Comparison of ENCODE assay signal across 17 cellular contexts in the genomic region with DNA sequence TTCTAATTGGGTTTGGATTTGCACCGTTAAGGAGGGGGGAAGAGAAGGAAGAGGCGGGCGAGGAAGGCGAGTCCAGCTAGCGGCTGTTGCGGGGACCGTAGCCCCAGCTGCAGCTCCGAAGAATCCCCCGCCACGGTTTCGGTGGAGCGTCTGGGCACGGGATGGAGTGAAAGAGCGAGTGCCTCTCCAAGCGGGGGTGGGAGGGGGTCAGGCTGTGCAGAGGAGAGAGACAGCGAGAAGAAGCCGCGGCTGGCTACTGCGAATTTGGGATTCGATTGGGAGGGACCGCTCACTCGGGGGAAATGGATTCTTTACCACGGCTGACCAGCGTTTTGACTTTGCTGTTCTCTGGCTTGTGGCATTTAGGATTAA. TPM values are rescaled to one million over a fixed set of nuclear protein-coding genes. Genes with fewer than 3 reads are reported as not detected.
DNase-seq lines count a peak whose midpoint lies in the region; ATAC-seq and TF ChIP-seq lines count a peak whose summit lies in the region.
"Had no signal": no experiment of that assay in that cellular context is flagged by ENCODE, and none has a peak within 500 bp of the region (broad histone marks: within the 10 kb centered on the region; RNA-seq: fewer than 3 reads in every experiment).

No MANE protein-coding gene starts in this region.

- H3K4me1 ChIP-seq in SK-N-SH (ENCODE audit: control insufficient read depth in 1 of 2, insufficient read depth in 2 of 2, low read depth in 1 of 2, low read length in 1 of 2) (peaks cover 0 to 11% of the 10 kb centered on the region in 2 experiments; a peak in 2 of 4 replicates), liver (ENCODE audit: control insufficient read depth in 4 of 4, insufficient read depth in 4 of 4, low read length in 3 of 4) (peaks cover 0 to 10% (median 0%) of the 10 kb centered on the region in 4 donors), stomach (peaks cover 0 to 17% (median 12%) of the 10 kb centered on the region in 4 donors), sigmoid colon (peaks cover 0 to 11% (median 6%) of the 10 kb centered on the region in 4 donors)
- H3K4me1 ChIP-seq: psoas muscle, upper lobe of right lung had no signal

- peaks cover 1% of the 10 kb centered on the region for H3K36me3 Mint-ChIP-seq in chondrocyte (ENCODE audit: low read depth)
- H3K36me3 Mint-ChIP-seq: activated naive CD4-positive, alpha-beta T cell treated with anti-CD3 and anti-CD28 coated beads, Interleukin-2, amount 10 ng/mL, durations not matched to agents 7 days and 5 days; CD4-positive, alpha-beta memory T cell had no signal

- no peaks in the 10 kb centered on the region for H3K79me2 ChIP-seq in SK-N-SH (ENCODE audit: insufficient read depth)

- H3K9ac ChIP-seq in SK-N-SH (no peak overlapping the region), liver (ENCODE audit: low read depth in 1 of 2, low read length in 2 of 2) (no peak overlapping the region)

- H3K4me3 Mint-ChIP-seq in chondrocyte (ENCODE audit: unreplicated experiment): peak overlapping the region; percentile 66
- H3K4me3 Mint-ChIP-seq: activated naive CD4-positive, alpha-beta T cell treated with anti-CD3 and anti-CD28 coated beads, Interleukin-2, amount 10 ng/mL, durations not matched to agents 7 days and 5 days; CD4-positive, alpha-beta memory T cell; dendritic cell treated with granulocyte-macrophage colony-stimulating factor and Interleukin-4, amounts not matched to agents 40 ng/mL and 50 ng/mL, for 4 days had no signal

- TF ChIP-seq EP300 in SK-N-SH (IDR thresholded peaks at IDR 0.05; ENCODE audit: borderline replicate concordance in 1 of 2, low read depth in 1 of 2, low read length in 1 of 2) (no peak), stomach (IDR thresholded peaks at IDR 0.05) (no peak), sigmoid colon (IDR thresholded peaks at IDR 0.05) (no peak)

- TF ChIP-seq POLR2A in stomach (IDR thresholded peaks at IDR 0.05) (no peak), sigmoid colon (IDR thresholded peaks at IDR 0.05) (no peak)

- H3K9me3 ChIP-seq in SK-N-SH: no peaks in the 10 kb centered on the region
- H3K9me3 ChIP-seq in liver (ENCODE audit: control insufficient read depth in 4 of 4, low read length in 3 of 4): no peaks in the 10 kb centered on the region
- H3K9me3 ChIP-seq in stomach: peaks cover 0 to 7% (median 0%) of the 10 kb centered on the region in 4 donors
- H3K9me3 ChIP-seq in sigmoid colon: no peaks in the 10 kb centered on the region
- H3K9me3 ChIP-seq: psoas muscle, upper lobe of right lung had no signal

- no peak overlapping the region for H3K27ac ChIP-seq in SK-N-SH (ENCODE audit: low read depth in 2 of 2, low read length in 1 of 2)
- H3K27ac ChIP-seq in liver (ENCODE audit: low read depth in 1 of 2, low read length in 2 of 2): no peak overlapping the region
- no peak overlapping the region for H3K27ac ChIP-seq in stomach
- no peak overlapping the region for H3K27ac ChIP-seq in sigmoid colon
- H3K27ac ChIP-seq: psoas muscle, upper lobe of right lung had no signal

- peak overlapping the region in 1 of 2 experiments; percentile 47; a peak in 2 of 4 replicates for H3K4me3 ChIP-seq in SK-N-SH (ENCODE audit: low read depth in 2 of 2, low read length in 1 of 2)
- no peak overlapping the region for H3K4me3 ChIP-seq in liver (ENCODE audit: low read depth in 1 of 3, low read length in 3 of 3)
- peak overlapping the region in 3 of 4 donors; percentile 7 to 32 (median 20) for H3K4me3 ChIP-seq in stomach
- H3K4me3 ChIP-seq in sigmoid colon: no peak overlapping the region
- H3K4me3 ChIP-seq: psoas muscle, upper lobe of right lung had no signal

- no peak for DNase-seq in SK-N-SH
- DNase-seq in chondrocyte (ENCODE audit: low spot score): no peak
- no peak for DNase-seq in stomach
- no peak for DNase-seq in activated gamma-delta T cell treated with Interleukin-2 at 50 U/mL for 16 hours
- DNase-seq in sigmoid colon: no peak
- no peak for DNase-seq in NCI-H2107 treated with DMSO at 0.1 percent for 48 hours (lab: John Stamatoyannopoulos, UW; ENCODE audit: unreplicated experiment)
- DNase-seq: CD4-positive, alpha-beta memory T cell; EL; stimulated activated naive CD4-positive, alpha-beta T cell; T-helper 9 cell had no signal

- WGBS in SK-N-SH (ENCODE audit: low lambda C conversion rate): 12% methylated on average over 14 of the region's 24 CpGs
- 4% methylated on average over 24 of the region's 24 CpGs for WGBS in liver
- WGBS in stomach, 5 donors: 5 to 9% (median 6%) methylated on average over 24 of the region's 24 CpGs
- 5 to 24% methylated on average over 24 of the region's 24 CpGs for WGBS in sigmoid colon, 2 donors

- H3K9me3 Mint-ChIP-seq in chondrocyte (ENCODE audit: low read depth): no peaks in the 10 kb centered on the region
- H3K9me3 Mint-ChIP-seq: dendritic cell treated with granulocyte-macrophage colony-stimulating factor and Interleukin-4, amounts not matched to agents 40 ng/mL and 50 ng/mL, for 4 days had no signal

- TF ChIP-seq CTCF in SK-N-SH (IDR thresholded peaks at IDR 0.05): no peak
- no peak for TF ChIP-seq CTCF in chondrocyte (IDR thresholded peaks at IDR 0.05)
- no peak for TF ChIP-seq CTCF in liver (IDR thresholded peaks at IDR 0.05; ENCODE audit: low read depth, low read length, missing input control)
- no peak for TF ChIP-seq CTCF in stomach (IDR thresholded peaks at IDR 0.05)
- no peak for TF ChIP-seq CTCF in sigmoid colon (IDR thresholded peaks at IDR 0.05)

- H3K4me2 ChIP-seq in SK-N-SH: peak overlapping the region; percentile 37; the same call in 1 of the 2 replicates

- CTCF ChIA-PET in SK-N-SH (lab: Yijun Ruan, JAX): interaction anchor here (0.7 to 2.5 kb wide), 9 partner anchors 9 to 786 kb away, joined by 3 to 13 read pairs (median 3); no protein-coding TSS in a partner anchor

- no peaks in the 10 kb centered on the region for H3K36me3 ChIP-seq in SK-N-SH (replicated peaks in 1 of 2; ENCODE audit: control insufficient read depth in 1 of 2, insufficient read depth in 2 of 2, low read length in 1 of 2)
- no peaks in the 10 kb centered on the region for H3K36me3 ChIP-seq in liver (ENCODE audit: control insufficient read depth in 4 of 4, insufficient read depth in 3 of 4, low read depth in 1 of 4, low read length in 3 of 4)
- H3K36me3 ChIP-seq in stomach: no peaks in the 10 kb centered on the region
- no peaks in the 10 kb centered on the region for H3K36me3 ChIP-seq in sigmoid colon
- H3K36me3 ChIP-seq: upper lobe of right lung had no signal

- H4K20me1 ChIP-seq in SK-N-SH (ENCODE audit: insufficient read depth): no peaks in the 10 kb centered on the region

- H3K9me2 ChIP-seq in SK-N-SH: 0 out of 2 replicates have a peak, but pooled peaks cover 5% of the 10 kb centered on the region

- intact Hi-C loops in stomach (cut with DNase I; ENCODE audit: low total_unique reads): no loop called here
- intact Hi-C loops in sigmoid colon (cut with DNase I): no loop called here

- H3F3A ChIP-seq in SK-N-SH (replicated peaks; ENCODE audit: insufficient read depth): no peaks in the 10 kb centered on the region

- POLR2A ChIA-PET in SK-N-SH (lab: Yijun Ruan, JAX): interaction anchor here (0.7 kb wide), 1 partner anchor 532 kb away, joined by 3 read pairs; no protein-coding TSS in a partner anchor

- no peak; the same call in 2 of the 3 replicates for ATAC-seq in SK-N-SH treated with all-trans-retinoic acid at 6 μM for 48 hours
- ATAC-seq: psoas muscle had no signal

- no peak overlapping the region for H3K27ac Mint-ChIP-seq in chondrocyte (ENCODE audit: unreplicated experiment)
- H3K27ac Mint-ChIP-seq: activated naive CD4-positive, alpha-beta T cell treated with anti-CD3 and anti-CD28 coated beads, Interleukin-2, amount 10 ng/mL, durations not matched to agents 7 days and 5 days; CD4-positive, alpha-beta memory T cell; dendritic cell treated with granulocyte-macrophage colony-stimulating factor and Interleukin-4, amounts not matched to agents 40 ng/mL and 50 ng/mL, for 4 days had no signal

- H3K27me3 Mint-ChIP-seq in chondrocyte (ENCODE audit: low read depth): peaks cover 33% of the 10 kb centered on the region

- TF ChIP-seq RAD21 in SK-N-SH (IDR thresholded peaks at IDR 0.05; ENCODE audit: low read length): no peak
- TF ChIP-seq RAD21 in liver (IDR thresholded peaks at IDR 0.05): no peak

- H3K4me1 Mint-ChIP-seq in chondrocyte (ENCODE audit: low read depth): peaks cover 8% of the 10 kb centered on the region
- H3K4me1 Mint-ChIP-seq: activated naive CD4-positive, alpha-beta T cell treated with anti-CD3 and anti-CD28 coated beads, Interleukin-2, amount 10 ng/mL, durations not matched to agents 7 days and 5 days; CD4-positive, alpha-beta memory T cell had no signal

- H2AFZ ChIP-seq in SK-N-SH (ENCODE audit: low read depth): no peak overlapping the region

- H3K27me3 ChIP-seq in SK-N-SH (ENCODE audit: insufficient read depth) (no peaks in the 10 kb centered on the region), liver (ENCODE audit: control insufficient read depth in 4 of 4, insufficient read depth in 4 of 4, low read length in 3 of 4) (peaks cover 0 to 17% (median 4%) of the 10 kb centered on the region in 4 donors), stomach (peaks cover 0 to 45% (median 24%) of the 10 kb centered on the region in 3 donors), sigmoid colon (peaks cover 8 to 30% (median 23%) of the 10 kb centered on the region in 3 donors)

TF ChIP-seq in SK-N-SH, 30 proteins besides CTCF, POLR2A, EP300 and RAD21 (continues in another document):
- TF ChIP-seq FOXJ3 (CRISPR knock-in tag; IDR thresholded peaks at IDR 0.05): no peak
- TF ChIP-seq EZH2phosphoT487 (IDR thresholded peaks at IDR 0.05; ENCODE audit: borderline replicate concordance, low read depth): no peak
- no peak for TF ChIP-seq MEF2A (IDR thresholded peaks at IDR 0.05; ENCODE audit: borderline replicate concordance, low read depth)

TF ChIP-seq in SK-N-SH treated with all-trans-retinoic acid at 6 μM for 48 hours, 23 proteins besides CTCF, POLR2A, EP300 and RAD21 (continues in another document):
- TF ChIP-seq ZC3H10 (CRISPR knock-in tag; IDR thresholded peaks at IDR 0.05) (no peak), ZNF8 (CRISPR knock-in tag; IDR thresholded peaks at IDR 0.05) (no peak), PPARA (CRISPR knock-in tag; IDR thresholded peaks at IDR 0.05; ENCODE audit: borderline replicate concordance) (no peak), ESRRG (CRISPR knock-in tag; IDR thresholded peaks at IDR 0.05) (no peak), ISL1 (CRISPR knock-in tag; IDR thresholded peaks at IDR 0.05) (no peak)

TF ChIP-seq in liver, 16 proteins besides CTCF, POLR2A, EP300 and RAD21 (continues in another document):
- TF ChIP-seq, protein P1, sequence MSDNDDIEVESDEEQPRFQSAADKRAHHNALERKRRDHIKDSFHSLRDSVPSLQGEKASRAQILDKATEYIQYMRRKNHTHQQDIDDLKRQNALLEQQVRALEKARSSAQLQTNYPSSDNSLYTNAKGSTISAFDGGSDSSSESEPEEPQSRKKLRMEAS (IDR thresholded peaks at IDR 0.05): no peak

RNA-seq across cellular contexts. Expression of gene CNTNAP5, which starts 0.2 kb away (rescaled TPM):
- polyA plus RNA-seq in SK-N-SH (2012; rRNA removed): 0.02 and 0.08 TPM in 2 replicates
- polyA plus RNA-seq in SK-N-SH (2012; cell fraction: cytosol; rRNA removed): 0.03 and 0.08 TPM in 2 replicates
- polyA plus RNA-seq in SK-N-SH (2012; cell fraction: nucleus; rRNA removed): 0.04 and 0.05 TPM in 2 replicates
- total RNA-seq in chondrocyte: not detected in 3 replicates
- not detected for total RNA-seq in liver
- not detected for polyA plus RNA-seq in liver
- 1 to 10 TPM in 1 of 5 donors, not detected in 4; 1.3 TPM for total RNA-seq in stomach
- not detected for polyA plus RNA-seq in stomach
- 1 to 10 TPM; 1.4 to 4.5 (median 2.0) TPM for total RNA-seq in sigmoid colon
- under 1 TPM in 1 of 3 donors, not detected in 2; 0.74 TPM for polyA plus RNA-seq in sigmoid colon
- total RNA-seq: CD4-positive, alpha-beta memory T cell; fibroblast of lung; psoas muscle; upper lobe of right lung had no signal
- polyA plus RNA-seq: CD4-positive, alpha-beta memory T cell; fibroblast of lung; psoas muscle had no signal

Comparison
In these comparisons a context has a peak if more than half of its experiments do, and no peak if none do; other contexts are left out.
1. H3K4me3 ChIP-seq: peak in stomach (3 of 4); none in liver (0 of 3) and sigmoid colon (0 of 4).